ENCODE assay signal across 8 cellular contexts in genomic region chr2:65300772-65301711, GRCh38.
DNase-seq lines count a peak whose midpoint lies in the region; ATAC-seq and TF ChIP-seq lines count a peak whose summit lies in the region.

No MANE protein-coding gene starts in this region.

- H3K79me2 ChIP-seq in osteoblast (ENCODE audit: insufficient read depth, low read length), result no peaks in the 10 kb centered on the region

- peaks cover 42% of the 10 kb centered on the region for H3K27me3 Mint-ChIP-seq in activated T-cell treated with anti-CD3 and anti-CD28 coated beads, Interleukin-2, amount 50 U/mL, for 72 hours (ENCODE audit: low read depth)
- no peaks in the 10 kb centered on the region for H3K27me3 Mint-ChIP-seq in endothelial cell (ENCODE audit: unreplicated experiment)

- H3K27me3 ChIP-seq in NT2/D1 (ENCODE audit: insufficient read depth, insufficient read length) (no peaks in the 10 kb centered on the region), osteoblast (ENCODE audit: insufficient read depth, low read length) (no peaks in the 10 kb centered on the region), thoracic aorta (replicated peaks; ENCODE audit: insufficient read depth) (no peaks in the 10 kb centered on the region)

- H3K36me3 ChIP-seq in NT2/D1 (ENCODE audit: insufficient read depth, insufficient read length, low read length), result no peaks in the 10 kb centered on the region
- H3K36me3 ChIP-seq in osteoblast (ENCODE audit: insufficient read depth, low read length), result no peaks in the 10 kb centered on the region
- no peaks in the 10 kb centered on the region for H3K36me3 ChIP-seq in thoracic aorta

- DNase-seq in NT2/D1 (ENCODE audit: low read depth, low spot score), result peak; percentile 28
- DNase-seq in activated T-cell treated with anti-CD3 and anti-CD28 coated beads, Interleukin-2, amount 50 U/mL, for 72 hours, result peak; percentile 80 to 88
- DNase-seq in fibroblast of peridontal ligament (ENCODE audit: extremely low read depth), result peak; percentile 96
- peak; percentile 92 for DNase-seq in osteoblast (ENCODE audit: insufficient read length, low spot score, missing footprints)
- DNase-seq in thoracic aorta (ENCODE audit: low spot score), result peak; percentile 34
- DNase-seq in endothelial cell (ENCODE audit: low spot score), result no peak

- H4K20me1 ChIP-seq in osteoblast (ENCODE audit: insufficient read depth, low read length), result peaks cover 11% of the 10 kb centered on the region

- H3K4me3 ChIP-seq in NT2/D1 (ENCODE audit: insufficient read length, low read depth) (no peak overlapping the region), osteoblast (ENCODE audit: insufficient read depth, low read length) (peak overlapping the region; percentile 42), thoracic aorta (peak overlapping the region; percentile 11)

- H3K9me3 ChIP-seq in NT2/D1 (ENCODE audit: insufficient read depth, low read length), result no peaks in the 10 kb centered on the region
- no peaks in the 10 kb centered on the region for H3K9me3 ChIP-seq in osteoblast (ENCODE audit: low read depth, low read length)
- H3K9me3 ChIP-seq in thoracic aorta, result no peaks in the 10 kb centered on the region

- peak overlapping the region; percentile 54 to 91 for H3K4me3 Mint-ChIP-seq in activated T-cell treated with anti-CD3 and anti-CD28 coated beads, Interleukin-2, amount 50 U/mL, for 72 hours
- H3K4me3 Mint-ChIP-seq in endothelial cell (ENCODE audit: unreplicated experiment), result no peak overlapping the region

- peak overlapping the region; percentile 42 for H3K9ac ChIP-seq in NT2/D1 (ENCODE audit: insufficient read length, low read depth)

- H3K36me3 Mint-ChIP-seq in activated T-cell treated with anti-CD3 and anti-CD28 coated beads, Interleukin-2, amount 50 U/mL, for 72 hours (ENCODE audit: insufficient read depth in 2 of 2), result peaks cover 1 to 3% of the 10 kb centered on the region in 2 donors
- no peaks in the 10 kb centered on the region for H3K36me3 Mint-ChIP-seq in endothelial cell (ENCODE audit: low read depth, unreplicated experiment)

- H3K4me1 ChIP-seq in NT2/D1 (ENCODE audit: insufficient read depth, insufficient read length) (peaks cover 15% of the 10 kb centered on the region), osteoblast (ENCODE audit: insufficient read depth, low read length) (peaks cover 34% of the 10 kb centered on the region), thoracic aorta (ENCODE audit: control insufficient read depth in 1 of 2, low read depth in 2 of 2) (peaks cover 6 to 32% of the 10 kb centered on the region in 2 donors)

- ATAC-seq in GM18868 (IDR thresholded peaks at IDR 0.05; ENCODE audit: unreplicated experiment), result peak; percentile 89
- peak; percentile 90 for ATAC-seq in HG03025 (IDR thresholded peaks at IDR 0.05; ENCODE audit: low FRiP score, unreplicated experiment)
- ATAC-seq in activated T-cell treated with anti-CD3 and anti-CD28 coated beads, Interleukin-2, amount 50 U/mL, for 72 hours (replicated peaks in 1 of 2), result peak; percentile 90 to 91
- peak; percentile 42 for ATAC-seq in thoracic aorta (ENCODE audit: insufficient number of reproducible peaks, low FRiP score, low read depth)

- H2AFZ ChIP-seq in osteoblast (ENCODE audit: low read length), result peak overlapping the region; percentile 11

- H3K4me1 Mint-ChIP-seq in activated T-cell treated with anti-CD3 and anti-CD28 coated beads, Interleukin-2, amount 50 U/mL, for 72 hours (ENCODE audit: low read depth), result peaks cover 52% of the 10 kb centered on the region
- H3K4me1 Mint-ChIP-seq in endothelial cell (ENCODE audit: unreplicated experiment), result peaks cover 25% of the 10 kb centered on the region

- H3K9me3 Mint-ChIP-seq in activated T-cell treated with anti-CD3 and anti-CD28 coated beads, Interleukin-2, amount 50 U/mL, for 72 hours, result no peaks in the 10 kb centered on the region
- H3K9me3 Mint-ChIP-seq in endothelial cell (ENCODE audit: unreplicated experiment), result no peaks in the 10 kb centered on the region

- H3K27ac ChIP-seq in osteoblast (ENCODE audit: low read depth, low read length), result peak overlapping the region; percentile 92
- H3K27ac ChIP-seq in thoracic aorta, result peak overlapping the region; percentile 76 to 85

- no peak for TF ChIP-seq CTCF in osteoblast (IDR thresholded peaks at IDR 0.05; ENCODE audit: extremely low read depth, low read depth, low read length)
- TF ChIP-seq CTCF in thoracic aorta (IDR thresholded peaks at IDR 0.05), result no peak
- no peak for TF ChIP-seq CTCF in endothelial cell (IDR thresholded peaks at IDR 0.05; ENCODE audit: unreplicated experiment)

- peak overlapping the region; percentile 73 for H3K4me2 ChIP-seq in osteoblast (ENCODE audit: insufficient read depth, low read length)

- H3K27ac Mint-ChIP-seq in activated T-cell treated with anti-CD3 and anti-CD28 coated beads, Interleukin-2, amount 50 U/mL, for 72 hours, result peak overlapping the region; percentile 99
- no peak overlapping the region for H3K27ac Mint-ChIP-seq in endothelial cell (ENCODE audit: unreplicated experiment)
